Comparison of ENCODE assay signal across 8 cellular contexts in genomic region chr19:56595548-56595899, GRCh38. TPM values are rescaled to one million over a fixed set of nuclear protein-coding genes. Genes with fewer than 3 reads are reported as not detected.
DNase-seq lines count a peak whose midpoint lies in the region; ATAC-seq and TF ChIP-seq lines count a peak whose summit lies in the region.

No MANE protein-coding gene starts in this region.

- no TSS peak for BruUV-seq in Panc1 (replicated peaks; lab: Mats Ljungman, UMichigan)

- 0% methylated on average over 4 of the region's 4 CpGs for WGBS in prostate gland

- no peaks in the 10 kb centered on the region for H3K27me3 Mint-ChIP-seq in T-helper 2 cell treated with Interferon-gamma antibody and Interleukin-4, amounts not matched to agents 5 μg/mL and 100 μg/mL, for 36 hours (ENCODE audit: low read depth)

- CTCF ChIA-PET in Panc1 (lab: Charles Lee) = interaction anchor here (0.5 to 0.8 kb wide), 3 partner anchors 11 to 771 kb away, joined by 6 to 9 read pairs (median 7); no protein-coding TSS in a partner anchor

- ATAC-seq in Panc1 (peak; percentile 69), GM21528 (IDR thresholded peaks at IDR 0.05; ENCODE audit: low FRiP score, unreplicated experiment) (no peak)

- peaks cover 57% of the 10 kb centered on the region for H3K9me3 Mint-ChIP-seq in T-helper 2 cell treated with Interferon-gamma antibody and Interleukin-4, amounts not matched to agents 5 μg/mL and 100 μg/mL, for 36 hours

- no peak for DNase-seq in T-helper 2 cell treated with Interferon-gamma antibody and Interleukin-4, amounts not matched to agents 5 μg/mL and 100 μg/mL, for 36 hours (ENCODE audit: low spot score)
- DNase-seq in T-helper 2 cell (no peak), Panc1 (ENCODE audit: low read depth, low spot score) (no peak), fibroblast of lung (ENCODE audit: low read depth in 2 of 2) (peak in 1 of 2 donors; percentile 19), prostate gland (ENCODE audit: low spot score) (no peak), kidney tubule cell (ENCODE audit: low spot score) (no peak)
- no peak for DNase-seq in activated CD4-positive, CD25-positive, alpha-beta regulatory T cell treated with anti-CD3 and anti-CD28 coated beads, Interleukin-2, amount 50 U/mL, for 72 hours

- peak overlapping the region; percentile 97 for H3K4me2 ChIP-seq in fibroblast of lung (ENCODE audit: extremely low read depth, insufficient read depth, low read length)

- no peaks in the 10 kb centered on the region for H4K20me1 ChIP-seq in fibroblast of lung (ENCODE audit: control insufficient read depth, extremely low read depth, insufficient read depth, low read length)

- H3K36me3 ChIP-seq in Panc1 (ENCODE audit: control insufficient read depth, insufficient read depth, low read length) = no peaks in the 10 kb centered on the region
- no peaks in the 10 kb centered on the region for H3K36me3 ChIP-seq in fibroblast of lung (ENCODE audit: control insufficient read depth, insufficient read depth, low read length)
- no peaks in the 10 kb centered on the region for H3K36me3 ChIP-seq in prostate gland

- H3K4me1 ChIP-seq in Panc1 (ENCODE audit: control insufficient read depth, insufficient read depth, low read length) = no peaks in the 10 kb centered on the region
- H3K4me1 ChIP-seq in fibroblast of lung (ENCODE audit: control insufficient read depth, extremely low read depth, insufficient read depth, low read length) = no peaks in the 10 kb centered on the region
- H3K4me1 ChIP-seq in prostate gland (replicated peaks) = no peaks in the 10 kb centered on the region

- H3K9ac ChIP-seq in fibroblast of lung (ENCODE audit: insufficient read depth, low read length) = peak overlapping the region; percentile 56

- peaks cover 10% of the 10 kb centered on the region for H3K4me1 Mint-ChIP-seq in T-helper 2 cell treated with Interferon-gamma antibody and Interleukin-4, amounts not matched to agents 5 μg/mL and 100 μg/mL, for 36 hours (ENCODE audit: low read depth)

- no peak for TF ChIP-seq POLR2A in prostate gland (IDR thresholded peaks at IDR 0.05)

- H3K27ac ChIP-seq in Panc1 (ENCODE audit: low read length) (peak overlapping the region; percentile 54), fibroblast of lung (ENCODE audit: insufficient read depth, low read length) (peak overlapping the region; percentile 22), prostate gland (peak overlapping the region; percentile 47 to 74)

- peaks cover 21% of the 10 kb centered on the region for H3K36me3 Mint-ChIP-seq in T-helper 2 cell treated with Interferon-gamma antibody and Interleukin-4, amounts not matched to agents 5 μg/mL and 100 μg/mL, for 36 hours (ENCODE audit: low read depth)

- POLR2A ChIA-PET in Panc1 (lab: Charles Lee) = no interaction called here

- H3K27me3 ChIP-seq in Panc1 (ENCODE audit: control insufficient read depth, insufficient read depth, low read length) (no peaks in the 10 kb centered on the region), fibroblast of lung (ENCODE audit: control insufficient read depth, insufficient read depth, low read length) (no peaks in the 10 kb centered on the region), prostate gland (replicated peaks; ENCODE audit: insufficient read depth) (no peaks in the 10 kb centered on the region)

- peaks cover 15% of the 10 kb centered on the region for H3K79me2 ChIP-seq in fibroblast of lung (ENCODE audit: control insufficient read depth, insufficient read depth, low read length)

- in situ Hi-C loops in Panc1 (cut with HindIII; ENCODE audit: low pct_unique_long_range_greater_than_20kb, low sequenced_read_pairs) = no loop called here

- H3K4me3 ChIP-seq in Panc1 (ENCODE audit: low read depth in 2 of 2, low read length in 2 of 2) (peak overlapping the region; percentile 53 to 88), fibroblast of lung (replicated peaks in 1 of 4; ENCODE audit: control extremely low read depth in 1 of 4, insufficient read depth in 1 of 4, low read depth in 3 of 4, low read length in 4 of 4) (peak overlapping the region; percentile 65 to 99 (median 96)), prostate gland (peak overlapping the region; percentile 90 to 93)

- peak overlapping the region; percentile 71 for H3K27ac Mint-ChIP-seq in T-helper 2 cell treated with Interferon-gamma antibody and Interleukin-4, amounts not matched to agents 5 μg/mL and 100 μg/mL, for 36 hours

- peak overlapping the region; percentile 95 for H3K4me3 Mint-ChIP-seq in T-helper 2 cell treated with Interferon-gamma antibody and Interleukin-4, amounts not matched to agents 5 μg/mL and 100 μg/mL, for 36 hours

- peaks cover 27% of the 10 kb centered on the region for H3K9me3 ChIP-seq in Panc1 (ENCODE audit: control insufficient read depth, insufficient read depth, low read depth, low read length)
- H3K9me3 ChIP-seq in fibroblast of lung (ENCODE audit: control insufficient read depth, insufficient read depth, low read depth, low read length) = no peaks in the 10 kb centered on the region
- H3K9me3 ChIP-seq in prostate gland = no peaks in the 10 kb centered on the region

- H2AFZ ChIP-seq in fibroblast of lung (ENCODE audit: low read length) = peak overlapping the region; percentile 90

- intact Hi-C loops in Panc1 (cut with micrococcal nuclease; ENCODE audit: unreplicated experiment) = no loop called here
- intact Hi-C loops in prostate gland (cut with DNase I) = no loop called here

- TF ChIP-seq CTCF in Panc1 (IDR thresholded peaks at IDR 0.05) (no peak), fibroblast of lung (conservative IDR thresholded peaks at IDR 0.05 in 1 of 2, IDR thresholded peaks at IDR 0.05 in 1 of 2; ENCODE audit: low read depth in 1 of 2, low read length in 2 of 2) (no peak), prostate gland (IDR thresholded peaks at IDR 0.05) (no peak)

RNA-seq across cellular contexts. Expression of gene ZNF71, which starts 0.4 kb away (rescaled TPM):
- total RNA-seq in Panc1 (2021; ENCODE audit: unreplicated experiment) = 6.3 TPM
- 9.6 TPM for polyA plus RNA-seq in Panc1 (2012; ENCODE audit: insufficient read length)
- total RNA-seq in fibroblast of lung = 7.7 and 9.2 TPM in 2 replicates
- polyA plus RNA-seq in fibroblast of lung = 4.3 and 4.5 TPM in 2 replicates
- polyA plus RNA-seq in fibroblast of lung (2012) = 4.4 and 5.2 TPM in 2 replicates
- polyA minus RNA-seq in fibroblast of lung (ENCODE audit: low replicate concordance) = 6.0 and 9.2 TPM in 2 replicates
- total RNA-seq in prostate gland = 10 to 100 TPM; 10.3 to 19.7 TPM

RNA-seq across cellular contexts. Expression of gene ZNF470, which starts 28.3 kb away (rescaled TPM):
- total RNA-seq in Panc1 (2021; ENCODE audit: unreplicated experiment) (not detected), fibroblast of lung (6.9 and 7.3 TPM in 2 replicates), prostate gland (1 to 10 TPM; 5.7 to 6.3 TPM)
- polyA plus RNA-seq in Panc1 (2012; ENCODE audit: insufficient read length) = not detected
- 2.0 and 3.0 TPM in 2 replicates for polyA plus RNA-seq in fibroblast of lung
- polyA plus RNA-seq in fibroblast of lung (2012) = 3.1 and 4.2 TPM in 2 replicates
- 0.82 and 1.0 TPM in 2 replicates for polyA minus RNA-seq in fibroblast of lung (ENCODE audit: low replicate concordance)

RNA-seq across cellular contexts. Expression of gene SMIM17, which starts 47.4 kb away (rescaled TPM):
- total RNA-seq in Panc1 (2021; ENCODE audit: unreplicated experiment) (0.28 TPM), fibroblast of lung (under 0.01 and 0.33 TPM in 2 replicates), prostate gland (not detected)
- polyA plus RNA-seq in Panc1 (2012; ENCODE audit: insufficient read length) = not detected
- 0.09 and 0.43 TPM in 2 replicates for polyA plus RNA-seq in fibroblast of lung
- polyA plus RNA-seq in fibroblast of lung (2012) = 0.36 TPM in 1 of 2 replicates, not detected in the other
- not detected in 2 replicates for polyA minus RNA-seq in fibroblast of lung (ENCODE audit: low replicate concordance)

RNA-seq across cellular contexts. Expression of gene ZFP28, which starts 56.8 kb away (rescaled TPM):
- total RNA-seq in Panc1 (2021; ENCODE audit: unreplicated experiment) = not detected
- polyA plus RNA-seq in Panc1 (2012; ENCODE audit: insufficient read length) = not detected
- 8.0 and 14.9 TPM in 2 replicates for total RNA-seq in fibroblast of lung
- 6.1 and 7.5 TPM in 2 replicates for polyA plus RNA-seq in fibroblast of lung
- polyA plus RNA-seq in fibroblast of lung (2012) = 4.4 and 5.4 TPM in 2 replicates
- 3.7 and 6.1 TPM in 2 replicates for polyA minus RNA-seq in fibroblast of lung (ENCODE audit: low replicate concordance)
- 10 to 100 TPM in 1 of 2 donors, 1 to 10 TPM in 1; 3.7 to 17.8 TPM for total RNA-seq in prostate gland
